8 cellular contexts compared by ENCODE assay signal in genomic region chr12:76765598-76765997, GRCh38. TPM values are rescaled to one million over a fixed set of nuclear protein-coding genes. Genes with fewer than 3 reads are reported as not detected.
DNase-seq lines count a peak whose midpoint lies in the region; ATAC-seq, FAIRE-seq and TF ChIP-seq lines count a peak whose summit lies in the region.

No MANE protein-coding gene starts in this region.

- no peaks in the 10 kb centered on the region for H3K9me1 ChIP-seq in keratinocyte (ENCODE audit: control insufficient read depth, extremely low read depth, insufficient read depth, low read length)

- H3K9me3 ChIP-seq in cardiac muscle cell (ENCODE audit: low read depth) (no peaks in the 10 kb centered on the region), right cardiac atrium (ENCODE audit: control insufficient read depth, low read length) (no peaks in the 10 kb centered on the region), keratinocyte (ENCODE audit: control insufficient read depth, low read depth, low read length) (no peaks in the 10 kb centered on the region), thoracic aorta (no peaks in the 10 kb centered on the region), colonic mucosa (no peaks in the 10 kb centered on the region)

- no peak for DNase-seq in cardiac muscle cell (ENCODE audit: low read depth in 1 of 2, low spot score in 1 of 2)
- no peak for DNase-seq in right cardiac atrium
- DNase-seq in activated naive CD8-positive, alpha-beta T cell treated with anti-CD3 and anti-CD28 coated beads for 36 hours: no peak
- no peak for DNase-seq in keratinocyte (ENCODE audit: low read depth, low spot score)
- DNase-seq in thoracic aorta (ENCODE audit: low spot score): no peak
- no peak for DNase-seq in colonic mucosa
- no peak for DNase-seq in CD1c-positive myeloid dendritic cell (ENCODE audit: extremely low spot score)

- H3K27me3 Mint-ChIP-seq in activated naive CD8-positive, alpha-beta T cell treated with anti-CD3 and anti-CD28 coated beads for 36 hours: no peaks in the 10 kb centered on the region

- no peak for TF ChIP-seq CTCF in cardiac muscle cell (IDR thresholded peaks at IDR 0.05; ENCODE audit: low read depth, low read length)
- TF ChIP-seq CTCF in keratinocyte (optimal IDR thresholded peaks at IDR 0.05 in 1 of 3, IDR thresholded peaks at IDR 0.05 in 1 of 3, conservative IDR thresholded peaks at IDR 0.05 in 1 of 3; ENCODE audit: extremely low read depth in 1 of 3, insufficient read depth in 2 of 3, low read length in 3 of 3): no peak
- TF ChIP-seq CTCF in thoracic aorta (IDR thresholded peaks at IDR 0.05): no peak
- TF ChIP-seq CTCF in colonic mucosa (IDR thresholded peaks at IDR 0.05): no peak

- H3K27ac Mint-ChIP-seq in activated naive CD8-positive, alpha-beta T cell treated with anti-CD3 and anti-CD28 coated beads for 36 hours: peak overlapping the region; percentile 34

- H3K27me3 ChIP-seq in cardiac muscle cell: no peaks in the 10 kb centered on the region
- H3K27me3 ChIP-seq in right cardiac atrium (ENCODE audit: control insufficient read depth, insufficient read depth): no peaks in the 10 kb centered on the region
- H3K27me3 ChIP-seq in keratinocyte (ENCODE audit: control insufficient read depth, extremely low read depth, insufficient read depth, low read length): no peaks in the 10 kb centered on the region
- no peaks in the 10 kb centered on the region for H3K27me3 ChIP-seq in thoracic aorta (replicated peaks; ENCODE audit: insufficient read depth)
- H3K27me3 ChIP-seq in colonic mucosa: no peaks in the 10 kb centered on the region

- peaks cover 56% of the 10 kb centered on the region for H3K79me2 ChIP-seq in keratinocyte (ENCODE audit: control insufficient read depth, insufficient read depth, low read length)

- H3K36me3 ChIP-seq in cardiac muscle cell (no peaks in the 10 kb centered on the region), keratinocyte (ENCODE audit: control insufficient read depth in 2 of 2, extremely low read depth in 1 of 2, insufficient read depth in 2 of 2, low read length in 2 of 2) (no peaks in the 10 kb centered on the region), thoracic aorta (no peaks in the 10 kb centered on the region), colonic mucosa (no peaks in the 10 kb centered on the region)

- no peak overlapping the region for H2AFZ ChIP-seq in keratinocyte (ENCODE audit: control insufficient read depth, low read length)

- H3K4me3 ChIP-seq in cardiac muscle cell: no peak overlapping the region
- no peak overlapping the region for H3K4me3 ChIP-seq in right cardiac atrium (ENCODE audit: low read length)
- H3K4me3 ChIP-seq in keratinocyte (ENCODE audit: control insufficient read depth in 2 of 3, extremely low read depth in 1 of 3, insufficient read depth in 2 of 3, low read depth in 1 of 3, low read length in 3 of 3): peak overlapping the region in 1 of 3 experiments; percentile 93
- H3K4me3 ChIP-seq in thoracic aorta: peak overlapping the region; percentile 85
- no peak overlapping the region for H3K4me3 ChIP-seq in colonic mucosa

- peak overlapping the region; percentile 98 for H3K4me2 ChIP-seq in keratinocyte (ENCODE audit: control insufficient read depth, extremely low read depth, insufficient read depth, low read depth, low read length)

- H4K20me1 ChIP-seq in keratinocyte (ENCODE audit: control insufficient read depth, extremely low read depth, insufficient read depth, low read length): no peaks in the 10 kb centered on the region

- whole genome bisulfite sequencing in right cardiac atrium: 75% methylated on average over 6 of the region's 6 CpGs

- dilution Hi-C loops in keratinocyte (cut with MboI; ENCODE audit: extremely low pct_ligation_motif_present, low sequenced_read_pairs): no loop called here

- peaks cover 39% of the 10 kb centered on the region for H3K4me1 Mint-ChIP-seq in activated naive CD8-positive, alpha-beta T cell treated with anti-CD3 and anti-CD28 coated beads for 36 hours

- H3K4me1 ChIP-seq in cardiac muscle cell (ENCODE audit: low read depth) (peaks cover 4% of the 10 kb centered on the region), right cardiac atrium (ENCODE audit: control insufficient read depth, insufficient read depth, low read length) (no peaks in the 10 kb centered on the region), keratinocyte (ENCODE audit: control insufficient read depth, extremely low read depth, insufficient read depth, low read length) (peaks cover 8% of the 10 kb centered on the region), thoracic aorta (ENCODE audit: control insufficient read depth in 1 of 2, low read depth in 2 of 2) (peaks cover 18 to 30% of the 10 kb centered on the region in 2 donors), colonic mucosa (no peaks in the 10 kb centered on the region)

- peaks cover 4% of the 10 kb centered on the region for H3K36me3 Mint-ChIP-seq in activated naive CD8-positive, alpha-beta T cell treated with anti-CD3 and anti-CD28 coated beads for 36 hours

- ATAC-seq in right cardiac atrium (no peak), thoracic aorta (ENCODE audit: insufficient number of reproducible peaks, low FRiP score, low read depth) (no peak), GM18870 (IDR thresholded peaks at IDR 0.05; ENCODE audit: unreplicated experiment) (no peak)

- FAIRE-seq in keratinocyte (lab: Jason Lieb, UNC): no peak

- H3K27ac ChIP-seq in cardiac muscle cell: peak overlapping the region; percentile 99
- no peak overlapping the region for H3K27ac ChIP-seq in right cardiac atrium (ENCODE audit: low read length)
- no peak overlapping the region for H3K27ac ChIP-seq in keratinocyte (ENCODE audit: control insufficient read depth, insufficient read depth, low read length)
- H3K27ac ChIP-seq in thoracic aorta: no peak overlapping the region
- no peak overlapping the region for H3K27ac ChIP-seq in colonic mucosa

- intact Hi-C loops in right cardiac atrium (cut with DNase I): no loop called here
- intact Hi-C loops in colonic mucosa (cut with DNase I): no loop called here

- no peaks in the 10 kb centered on the region for H3K9me3 Mint-ChIP-seq in activated naive CD8-positive, alpha-beta T cell treated with anti-CD3 and anti-CD28 coated beads for 36 hours

- H3K4me3 Mint-ChIP-seq in activated naive CD8-positive, alpha-beta T cell treated with anti-CD3 and anti-CD28 coated beads for 36 hours: peak overlapping the region; percentile 98

- H3K9ac ChIP-seq in keratinocyte (ENCODE audit: control insufficient read depth, extremely low read depth, insufficient read depth, low read length) (no peak overlapping the region), colonic mucosa (ENCODE audit: low read depth in 2 of 2, low read length in 2 of 2) (no peak overlapping the region)

RNA-seq across cellular contexts. Expression of gene ZDHHC17, which starts 1.7 kb away (rescaled TPM):
- 21.6 and 29.5 TPM in 2 replicates for total RNA-seq in cardiac muscle cell
- polyA plus RNA-seq in cardiac muscle cell: 21.1 and 32.0 TPM in 2 replicates
- total RNA-seq in right cardiac atrium: 10 to 100 TPM; 22.1 to 30.4 (median 24.4) TPM
- polyA plus RNA-seq in right cardiac atrium: 11.7 TPM
- total RNA-seq in activated naive CD8-positive, alpha-beta T cell treated with anti-CD3 and anti-CD28 coated beads for 36 hours: 10 to 100 TPM; 17.2 to 19.2 TPM
- 14.0 to 28.2 TPM (median 27.8 TPM) in 3 replicates for polyA plus RNA-seq in keratinocyte
- polyA plus RNA-seq in keratinocyte (2011; ENCODE audit: low read depth): 10.3 TPM
- polyA plus RNA-seq in keratinocyte (2011; cell fraction: cytosol; rRNA removed): 4.5 and 9.4 TPM in 2 replicates
- 51.3 and 56.0 TPM in 2 replicates for polyA plus RNA-seq in keratinocyte (2011; cell fraction: nucleus; rRNA removed)
- polyA plus RNA-seq in keratinocyte (2012; ENCODE audit: low replicate concordance): 7.1 and 9.0 TPM in 2 replicates
- 25.4 to 116 TPM (median 61.2 TPM) in 3 replicates for polyA minus RNA-seq in keratinocyte
- polyA minus RNA-seq in keratinocyte (2011; cell fraction: cytosol; rRNA and poly(A)+ RNA removed): 10.7 TPM
- polyA minus RNA-seq in keratinocyte (2011; cell fraction: nucleus; rRNA and poly(A)+ RNA removed): 52.9 and 102 TPM in 2 replicates
- total RNA-seq in thoracic aorta: 10 to 100 TPM; 21.7 to 68.8 TPM
- total RNA-seq in colonic mucosa: 10 to 100 TPM; 15.7 to 16.6 TPM
